Comparison of ENCODE assay signal across 8 cellular contexts in genomic region chr16:29995911-29996772, GRCh38. TPM values are rescaled to one million over a fixed set of nuclear protein-coding genes. Genes with fewer than 3 reads are reported as not detected.
DNase-seq lines count a peak whose midpoint lies in the region; ATAC-seq and TF ChIP-seq lines count a peak whose summit lies in the region.

A gene with protein sequence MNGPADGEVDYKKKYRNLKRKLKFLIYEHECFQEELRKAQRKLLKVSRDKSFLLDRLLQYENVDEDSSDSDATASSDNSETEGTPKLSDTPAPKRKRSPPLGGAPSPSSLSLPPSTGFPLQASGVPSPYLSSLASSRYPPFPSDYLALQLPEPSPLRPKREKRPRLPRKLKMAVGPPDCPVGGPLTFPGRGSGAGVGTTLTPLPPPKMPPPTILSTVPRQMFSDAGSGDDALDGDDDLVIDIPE (plus strand): TSS chr16:29996241. CDS start chr16:29996311, 70 bp downstream.

- peaks cover 5% of the 10 kb centered on the region for H3K79me2 ChIP-seq in parathyroid adenoma

- peak; percentile 92 for ATAC-seq in HG02678 (IDR thresholded peaks at IDR 0.05; ENCODE audit: unreplicated experiment)
- peak; percentile 97 for ATAC-seq in activated naive CD8-positive, alpha-beta T cell treated with anti-CD3 and anti-CD28 coated beads, Interleukin-2, amount 50 U/mL, for 24 hours
- ATAC-seq in Right ventricle myocardium superior (ENCODE audit: poor library complexity) = peak; percentile 99

- peak within 1 kb of the TSS; percentile 97 for H3K4me3 Mint-ChIP-seq in activated naive CD8-positive, alpha-beta T cell treated with anti-CD3 and anti-CD28 coated beads, Interleukin-2, amount 50 U/mL, for 24 hours

- H3K4me1 Mint-ChIP-seq in activated naive CD8-positive, alpha-beta T cell treated with anti-CD3 and anti-CD28 coated beads, Interleukin-2, amount 50 U/mL, for 24 hours = peaks cover 33% of the 10 kb centered on the region

- H3K36me3 Mint-ChIP-seq in activated naive CD8-positive, alpha-beta T cell treated with anti-CD3 and anti-CD28 coated beads, Interleukin-2, amount 50 U/mL, for 24 hours (ENCODE audit: low read depth) = peaks cover 25% of the 10 kb centered on the region

- no peaks in the 10 kb centered on the region for H3K9me3 ChIP-seq in parathyroid adenoma (ENCODE audit: control insufficient read depth, low read length)
- no peaks in the 10 kb centered on the region for H3K9me3 ChIP-seq in transverse colon

- in situ Hi-C loops in transverse colon (cut with MboI; ENCODE audit: low pct_ligation_motif_present in 1 of 4, low pct_unique_long_range_greater_than_20kb in 1 of 4, low sequenced_read_pairs in 3 of 4) = no loop called here

- TF ChIP-seq POLR2A in transverse colon (IDR thresholded peaks at IDR 0.05) = peak; percentile 35

- H3K9me3 Mint-ChIP-seq in activated naive CD8-positive, alpha-beta T cell treated with anti-CD3 and anti-CD28 coated beads, Interleukin-2, amount 50 U/mL, for 24 hours = no peaks in the 10 kb centered on the region

- 0% methylated on average over 50 of the region's 66 CpGs; no CpG with 5 or more reads in 1 of the 2 donors for WGBS in transverse colon (ENCODE audit: low coverage in 1 of 2), 2 donors

- H3K36me3 ChIP-seq in parathyroid adenoma (ENCODE audit: control insufficient read depth, insufficient read depth, low read length) = no peaks in the 10 kb centered on the region
- H3K36me3 ChIP-seq in transverse colon = no peaks in the 10 kb centered on the region

- TF ChIP-seq CTCF in GM12865 (IDR thresholded peaks at IDR 0.05; ENCODE audit: insufficient read depth, low read depth, low read length, missing control alignments) (no peak), parathyroid adenoma (IDR thresholded peaks at IDR 0.05) (peak; percentile 9), transverse colon (IDR thresholded peaks at IDR 0.05) (no peak)

- H3K4me1 ChIP-seq in parathyroid adenoma (peaks cover 10% of the 10 kb centered on the region), transverse colon (peaks cover 11 to 25% (median 21%) of the 10 kb centered on the region in 4 donors)

- H3K27ac ChIP-seq in parathyroid adenoma (peak within 1 kb of the TSS; percentile 98), transverse colon (peak within 1 kb of the TSS; percentile 93 to 99 (median 96))

- H3K27ac Mint-ChIP-seq in activated naive CD8-positive, alpha-beta T cell treated with anti-CD3 and anti-CD28 coated beads, Interleukin-2, amount 50 U/mL, for 24 hours = peak within 1 kb of the TSS; percentile 99

- H3K4me3 ChIP-seq in GM12865 (ENCODE audit: low read depth, low read length) = peak within 1 kb of the TSS; percentile 83
- H3K4me3 ChIP-seq in parathyroid adenoma (ENCODE audit: low read depth, low read length) = peak within 1 kb of the TSS; percentile 90
- peak within 1 kb of the TSS; percentile 41 to 68 (median 60) for H3K4me3 ChIP-seq in transverse colon

- H3K27me3 ChIP-seq in parathyroid adenoma (ENCODE audit: control insufficient read depth, insufficient read depth, low read length) (no peaks in the 10 kb centered on the region), transverse colon (no peaks in the 10 kb centered on the region)

- TF ChIP-seq EP300 in transverse colon (IDR thresholded peaks at IDR 0.05; ENCODE audit: low read depth) = no peak

- DNase-seq in GM12865 (ENCODE audit: low read depth) (peak; percentile 99), NCI-H128 (lab: John Stamatoyannopoulos, UW; ENCODE audit: unreplicated experiment) (peak; percentile 90), SW480 (ENCODE audit: low spot score) (peak; percentile 94), Right ventricle myocardium superior (peak; percentile 99), transverse colon (peak; percentile 99)
- peak; percentile 99 for DNase-seq in activated naive CD8-positive, alpha-beta T cell treated with anti-CD3 and anti-CD28 coated beads, Interleukin-2, amount 50 U/mL, for 24 hours

- intact Hi-C loops in Right ventricle myocardium superior (cut with DNase I) (loop anchor here (10.0 kb wide), 1 partner anchor 181 kb away; the partner anchor contains the start of genes PAGR1 and PRRT2), transverse colon (cut with DNase I; ENCODE audit: low total_unique reads) (no loop called here)

- peak within 1 kb of the TSS; percentile 99 for H2AFZ ChIP-seq in parathyroid adenoma

- no peaks in the 10 kb centered on the region for H3K27me3 Mint-ChIP-seq in activated naive CD8-positive, alpha-beta T cell treated with anti-CD3 and anti-CD28 coated beads, Interleukin-2, amount 50 U/mL, for 24 hours

- peak within 1 kb of the TSS; percentile 71 for H3K4me2 ChIP-seq in parathyroid adenoma (ENCODE audit: low read length)

- H3K9ac ChIP-seq in parathyroid adenoma = peak within 1 kb of the TSS; percentile 88

RNA-seq across cellular contexts. Expression of the gene that starts here (rescaled TPM):
- 28.0 TPM for total RNA-seq in Right ventricle myocardium superior
- 10 to 100 TPM; 65.6 to 94.3 (median 73.0) TPM for total RNA-seq in transverse colon

Comparison
In these comparisons a context has a peak if more than half of its experiments do, and no peak if none do; other contexts are left out.
1. Peak in every context shown above with its lines: DNase-seq, ATAC-seq, H3K4me3 ChIP-seq and H3K27ac ChIP-seq.